Comparison of ENCODE assay signal across 12 cellular contexts in genomic region chr17:18008496-18009268, GRCh38. TPM values are rescaled to one million over a fixed set of nuclear protein-coding genes. Genes with fewer than 3 reads are reported as not detected.
DNase-seq lines count a peak whose midpoint lies in the region; ATAC-seq and TF ChIP-seq lines count a peak whose summit lies in the region.
"Had no signal": no experiment of that assay in that cellular context is flagged by ENCODE, and none has a peak within 500 bp of the region (broad histone marks: within the 10 kb centered on the region; RNA-seq: fewer than 3 reads in every experiment).

No MANE protein-coding gene starts in this region.

- POLR2A ChIA-PET in RWPE1 (lab: Yijun Ruan, JAX; ENCODE audit: low non-redundant PET): no interaction called here

- H3K4me3 ChIP-seq in mammary epithelial cell (replicated peaks in 1 of 3; ENCODE audit: insufficient read depth in 1 of 3, low read depth in 2 of 3, low read length in 3 of 3) (no peak overlapping the region), breast epithelium (no peak overlapping the region), skeletal muscle satellite cell (ENCODE audit: low read length) (peak overlapping the region; percentile 11)
- H3K4me3 ChIP-seq: heart right ventricle had no signal

- CTCF ChIA-PET in mammary epithelial cell (lab: Charles Lee; ENCODE audit: low non-redundant PET): no interaction called here
- CTCF ChIA-PET in RWPE1 (lab: Yijun Ruan, JAX): interaction anchor here (0.6 kb wide), 2 partner anchors 43 to 78 kb away, joined by 3 read pairs; no protein-coding TSS in a partner anchor

- no peak overlapping the region for H2AFZ ChIP-seq in mammary epithelial cell (ENCODE audit: low read depth, low read length)

- ATAC-seq in esophagus mucosa: peak; percentile 51
- ATAC-seq in GM18517 (IDR thresholded peaks at IDR 0.05; ENCODE audit: unreplicated experiment): no peak

- no peaks in the 10 kb centered on the region for H3K9me3 ChIP-seq in mammary epithelial cell (replicated peaks; ENCODE audit: insufficient read depth, low read length)
- no peaks in the 10 kb centered on the region for H3K9me3 ChIP-seq in breast epithelium
- H3K9me3 ChIP-seq in skeletal muscle satellite cell (replicated peaks; ENCODE audit: low read length): no peaks in the 10 kb centered on the region

- H4K20me1 ChIP-seq in mammary epithelial cell (ENCODE audit: insufficient read depth, low read length): no peaks in the 10 kb centered on the region

- TF ChIP-seq CTCF in mammary epithelial cell (conservative IDR thresholded peaks at IDR 0.05 in 1 of 2, IDR thresholded peaks at IDR 0.05 in 1 of 2; ENCODE audit: extremely low read depth in 1 of 2, insufficient read depth in 1 of 2, low read depth in 1 of 2, low read length in 2 of 2) (no peak), breast epithelium (IDR thresholded peaks at IDR 0.05) (no peak), RWPE1 (conservative IDR thresholded peaks at IDR 0.05; ENCODE audit: low read depth) (no peak)

- DNase-seq in mammary epithelial cell (peak; percentile 80), breast epithelium (ENCODE audit: low spot score in 2 of 2) (no peak), RWPE1 (ENCODE audit: low spot score) (peak; percentile 28), NCI-H774 (lab: John Stamatoyannopoulos, UW) (no peak)
- no peak for DNase-seq in stimulated activated CD4-positive, alpha-beta T cell treated with anti-CD3 and anti-CD28 coated beads, Interleukin-15, amount 100 ng/mL, for 24 hours
- DNase-seq: activated CD4-positive, alpha-beta T cell treated with anti-CD3 and anti-CD28 coated beads, Interleukin-2, amount 10 ng/mL, durations not matched to agents 7 days and 5 days; heart right ventricle; NCI-H1048; T-helper 2 cell had no signal

- WGBS in mammary epithelial cell (ENCODE audit: low coverage, missing lambda C conversion rate): 66% methylated on average over 5 of the region's 5 CpGs

- H3K4me2 ChIP-seq in mammary epithelial cell (ENCODE audit: insufficient read depth, low read depth, low read length) (no peak overlapping the region), skeletal muscle satellite cell (ENCODE audit: low read length) (peak overlapping the region; percentile 53)

- H3K79me2 ChIP-seq in mammary epithelial cell (ENCODE audit: insufficient read depth, low read length): no peaks in the 10 kb centered on the region

- H3K27ac ChIP-seq in mammary epithelial cell (ENCODE audit: insufficient read depth, low read depth, low read length): peak overlapping the region; percentile 16
- H3K27ac ChIP-seq in breast epithelium: no peak overlapping the region
- peak overlapping the region; percentile 11; the same call in 1 of the 2 replicates for H3K27ac ChIP-seq in RWPE1

- H3K36me3 ChIP-seq in mammary epithelial cell (ENCODE audit: insufficient read depth, low read length): no peaks in the 10 kb centered on the region
- H3K36me3 ChIP-seq in breast epithelium: no peaks in the 10 kb centered on the region
- H3K36me3 ChIP-seq in skeletal muscle satellite cell (ENCODE audit: insufficient read depth, low read length): no peaks in the 10 kb centered on the region

- in situ Hi-C loops in mammary epithelial cell (cut with MboI; ENCODE audit: low sequenced_read_pairs in 2 of 2): no loop called here

- H3K9ac ChIP-seq in mammary epithelial cell (ENCODE audit: insufficient read depth, low read length) (no peak overlapping the region), skeletal muscle satellite cell (ENCODE audit: low read depth, low read length) (peak overlapping the region; percentile 43)

- TSS peak; percentile 26 for BruUV-seq in mammary epithelial cell (replicated peaks; lab: Mats Ljungman, UMichigan)

- peaks cover 17% of the 10 kb centered on the region for H3K4me1 ChIP-seq in mammary epithelial cell (ENCODE audit: insufficient read depth, low read length)
- no peaks in the 10 kb centered on the region for H3K4me1 ChIP-seq in breast epithelium
- peaks cover 16% of the 10 kb centered on the region for H3K4me1 ChIP-seq in skeletal muscle satellite cell (ENCODE audit: control insufficient read depth, insufficient read depth, low read length)

- dilution Hi-C loops in mammary epithelial cell (cut with HindIII; ENCODE audit: low sequenced_read_pairs): no loop called here

- H3K27me3 ChIP-seq in mammary epithelial cell (ENCODE audit: insufficient read depth, low read length) (no peaks in the 10 kb centered on the region), breast epithelium (no peaks in the 10 kb centered on the region), skeletal muscle satellite cell (ENCODE audit: control insufficient read depth, insufficient read depth, low read length) (no peaks in the 10 kb centered on the region)
- H3K27me3 ChIP-seq: heart right ventricle had no signal

- intact Hi-C loops in mammary epithelial cell (cut with micrococcal nuclease) (loop anchor here (2.0 kb wide), 1 partner anchor 18 kb away; no protein-coding TSS in a partner anchor), breast epithelium (cut with DNase I; ENCODE audit: low total_unique reads) (no loop called here)

- TF ChIP-seq POLR2A in breast epithelium (IDR thresholded peaks at IDR 0.05): no peak

RNA-seq across cellular contexts. Expression of gene ATPAF2, which starts 30.3 kb away (rescaled TPM):
- 10 to 100 TPM; 17.0 to 23.5 TPM for total RNA-seq in mammary epithelial cell
- 19.0 TPM for polyA plus RNA-seq in mammary epithelial cell
- 10.4 TPM for polyA minus RNA-seq in mammary epithelial cell
- 10 to 100 TPM; 12.9 to 15.7 (median 13.0) TPM for total RNA-seq in breast epithelium
- total RNA-seq in esophagus mucosa: 24.2 TPM
- total RNA-seq in skeletal muscle satellite cell (2012; rRNA removed): 14.2 and 18.3 TPM in 2 replicates

RNA-seq across cellular contexts. Expression of gene GID4, which starts 30.5 kb away (rescaled TPM):
- total RNA-seq in mammary epithelial cell: 10 to 100 TPM; 11.2 to 16.4 TPM
- 8.5 TPM for polyA plus RNA-seq in mammary epithelial cell
- polyA minus RNA-seq in mammary epithelial cell: 11.2 TPM
- 10 to 100 TPM; 11.1 to 23.8 (median 12.1) TPM for total RNA-seq in breast epithelium
- 8.4 TPM for total RNA-seq in esophagus mucosa
- 7.0 and 7.1 TPM in 2 replicates for total RNA-seq in skeletal muscle satellite cell (2012; rRNA removed)

RNA-seq across cellular contexts. Expression of gene DRC3, which starts 36.0 kb away (rescaled TPM):
- total RNA-seq in mammary epithelial cell: 1 to 10 TPM in 1 of 2 donors, under 1 TPM in 1; 0.85 to 1.0 TPM
- polyA plus RNA-seq in mammary epithelial cell: 0.67 TPM
- not detected for polyA minus RNA-seq in mammary epithelial cell
- total RNA-seq in breast epithelium: 10 to 100 TPM in 2 of 3 donors, under 1 TPM in 1; 0.96 to 18.0 (median 10.5) TPM
- 0.56 TPM for total RNA-seq in esophagus mucosa
- 0.76 and 1.7 TPM in 2 replicates for total RNA-seq in skeletal muscle satellite cell (2012; rRNA removed)

RNA-seq across cellular contexts. Expression of gene TOM1L2, which starts 36.5 kb away (rescaled TPM):
- total RNA-seq in mammary epithelial cell (10 to 100 TPM; 42.8 to 71.1 TPM), breast epithelium (10 to 100 TPM; 32.3 to 39.1 (median 36.4) TPM), esophagus mucosa (78.3 TPM)
- 47.1 TPM for polyA plus RNA-seq in mammary epithelial cell
- polyA minus RNA-seq in mammary epithelial cell: 168 TPM
- total RNA-seq in skeletal muscle satellite cell (2012; rRNA removed): 21.5 and 25.8 TPM in 2 replicates

Comparison
In these comparisons a context has a peak if more than half of its experiments do, and no peak if none do; other contexts are left out.
1. DNase-seq: peak in mammary epithelial cell (single experiment) and RWPE1 (single experiment); none in breast epithelium (0 of 2), stimulated activated CD4-positive, alpha-beta T cell treated with anti-CD3 and anti-CD28 coated beads, Interleukin-15, amount 100 ng/mL, for 24 hours (single experiment) and NCI-H774 (single experiment).
2. H3K27ac ChIP-seq: peak in mammary epithelial cell (single experiment) and RWPE1 (single experiment); none in breast epithelium (0 of 2).